Comparison of ENCODE assay signal across 10 cellular contexts in the genomic region with DNA sequence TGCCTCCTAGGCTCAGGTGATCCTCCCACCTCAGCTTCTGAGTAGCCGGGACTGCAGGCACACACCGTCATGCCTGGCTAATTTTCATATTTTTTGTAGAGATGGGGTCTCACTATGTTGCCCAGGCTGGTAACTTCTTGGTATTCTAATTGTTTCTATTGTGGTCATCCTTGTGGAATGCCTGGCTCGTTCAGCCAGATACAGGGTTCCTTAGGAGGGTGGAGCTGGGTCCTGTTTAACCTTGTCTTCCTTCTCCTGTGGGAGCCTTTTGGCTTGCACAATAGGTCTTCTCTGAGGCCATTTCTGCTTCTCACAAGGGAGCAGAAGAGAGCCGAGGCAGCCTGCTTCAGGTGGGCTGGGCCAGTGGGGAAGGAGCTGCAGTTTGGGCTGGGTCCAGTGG. TPM values are rescaled to one million over a fixed set of nuclear protein-coding genes. Genes with fewer than 3 reads are reported as not detected.
DNase-seq lines count a peak whose midpoint lies in the region; ATAC-seq and TF ChIP-seq lines count a peak whose summit lies in the region.
"Had no signal": no experiment of that assay in that cellular context is flagged by ENCODE, and none has a peak within 500 bp of the region (broad histone marks: within the 10 kb centered on the region; RNA-seq: fewer than 3 reads in every experiment).

No MANE protein-coding gene starts in this region.

- CTCF ChIA-PET in activated CD4-positive, alpha-beta T cell treated with anti-CD3 and anti-CD28 coated beads for 36 hours (lab: Charles Lee) = interaction anchor here (1.1 to 1.6 kb wide), 2 partner anchors 22 to 127 kb away, joined by 3 to 9 read pairs; no protein-coding TSS in a partner anchor

- H3K4me1 ChIP-seq in GM23338 (ENCODE audit: insufficient read depth) (peaks cover 28% of the 10 kb centered on the region), heart right ventricle (peaks cover 23 to 96% (median 60%) of the 10 kb centered on the region in 9 donors), sigmoid colon (peaks cover 0 to 76% (median 67%) of the 10 kb centered on the region in 4 donors)

- no peak overlapping the region for H3K4me2 ChIP-seq in GM23338

- POLR2A ChIA-PET in activated naive CD8-positive, alpha-beta T cell treated with anti-CD3 and anti-CD28 coated beads, Interleukin-2, amount 10 ng/mL, durations not matched to agents 7 days and 5 days (lab: Charles Lee) = interaction anchor here (1.4 to 3.1 kb wide), 2 partner anchors 35 to 37 kb away, joined by 5 to 11 read pairs; no protein-coding TSS in a partner anchor
- POLR2A ChIA-PET in activated CD4-positive, alpha-beta T cell treated with anti-CD3 and anti-CD28 coated beads for 36 hours (lab: Charles Lee) = interaction anchor here (0.5 kb wide), 1 partner anchor 443 kb away, joined by 4 read pairs; no protein-coding TSS in a partner anchor

- H3K9me3 Mint-ChIP-seq in GM23338 = no peaks in the 10 kb centered on the region
- H3K9me3 Mint-ChIP-seq in activated naive CD8-positive, alpha-beta T cell treated with anti-CD3 and anti-CD28 coated beads, Interleukin-2, amount 10 ng/mL, durations not matched to agents 7 days and 5 days = no peaks in the 10 kb centered on the region
- H3K9me3 Mint-ChIP-seq in activated CD4-positive, alpha-beta T cell treated with anti-CD3 and anti-CD28 coated beads for 36 hours (ENCODE audit: low read depth) = no peaks in the 10 kb centered on the region

- peaks cover 12% of the 10 kb centered on the region for H3K27me3 Mint-ChIP-seq in GM23338 (ENCODE audit: insufficient read depth, low read depth, poor library complexity)
- no peaks in the 10 kb centered on the region for H3K27me3 Mint-ChIP-seq in activated naive CD8-positive, alpha-beta T cell treated with anti-CD3 and anti-CD28 coated beads, Interleukin-2, amount 10 ng/mL, durations not matched to agents 7 days and 5 days
- H3K27me3 Mint-ChIP-seq in activated CD4-positive, alpha-beta T cell treated with anti-CD3 and anti-CD28 coated beads for 36 hours = no peaks in the 10 kb centered on the region

- WGBS in heart right ventricle, 2 donors = 52 to 61% methylated on average over 4 of the region's 4 CpGs
- 76 to 77% methylated on average over 4 of the region's 4 CpGs for WGBS in sigmoid colon, 2 donors

- H3K4me3 Mint-ChIP-seq in GM23338 = no peak overlapping the region; the same call in 2 of the 3 replicates
- H3K4me3 Mint-ChIP-seq in activated naive CD8-positive, alpha-beta T cell treated with anti-CD3 and anti-CD28 coated beads, Interleukin-2, amount 10 ng/mL, durations not matched to agents 7 days and 5 days = no peak overlapping the region
- H3K4me3 Mint-ChIP-seq in activated CD4-positive, alpha-beta T cell treated with anti-CD3 and anti-CD28 coated beads for 36 hours = no peak overlapping the region

- no peaks in the 10 kb centered on the region for H3K9me2 ChIP-seq in GM23338 (ENCODE audit: insufficient read depth)

- ATAC-seq in GM23338 = no peak
- no peak for ATAC-seq in activated naive CD8-positive, alpha-beta T cell treated with anti-CD3 and anti-CD28 coated beads, Interleukin-2, amount 10 ng/mL, durations not matched to agents 7 days and 5 days (ENCODE audit: low read depth)
- ATAC-seq in heart right ventricle = peak in 4 of 8 donors; percentile 11 to 32 (median 18)
- ATAC-seq in HG03175 (IDR thresholded peaks at IDR 0.05; ENCODE audit: unreplicated experiment) = no peak
- no peak for ATAC-seq in activated CD4-positive, alpha-beta T cell treated with anti-CD3 and anti-CD28 coated beads for 36 hours
- ATAC-seq in HG02610 (IDR thresholded peaks at IDR 0.05; ENCODE audit: unreplicated experiment) = no peak
- ATAC-seq: left colon had no signal

- H4K20me1 ChIP-seq in GM23338 (replicated peaks; ENCODE audit: insufficient read depth) = peaks cover 18% of the 10 kb centered on the region

- H3K27ac ChIP-seq in GM23338 (ENCODE audit: low read depth) = peak overlapping the region; percentile 74
- peak overlapping the region in 8 of 10 donors; percentile 35 to 88 (median 68) for H3K27ac ChIP-seq in heart right ventricle
- H3K27ac ChIP-seq in sigmoid colon = peak overlapping the region; percentile 79 to 98 (median 87)
- H3K27ac ChIP-seq: VCaP had no signal

- H3K27me3 ChIP-seq in GM23338 (ENCODE audit: insufficient read depth) (no peaks in the 10 kb centered on the region), heart right ventricle (no peaks in the 10 kb centered on the region), sigmoid colon (no peaks in the 10 kb centered on the region)

- H3K9me3 ChIP-seq in heart right ventricle (no peaks in the 10 kb centered on the region), sigmoid colon (no peaks in the 10 kb centered on the region)

- no peak for TF ChIP-seq POLR2A in sigmoid colon (IDR thresholded peaks at IDR 0.05)

- H3K36me3 ChIP-seq in GM23338 (ENCODE audit: insufficient read depth) (peaks cover 12% of the 10 kb centered on the region; the same call in 1 of the 2 replicates), heart right ventricle (peaks cover 0 to 100% (median 34%) of the 10 kb centered on the region in 9 donors), sigmoid colon (peaks cover 14 to 60% (median 26%) of the 10 kb centered on the region in 4 donors)

- H3K36me3 Mint-ChIP-seq in GM23338 (ENCODE audit: low read depth) = peaks cover 77% of the 10 kb centered on the region
- H3K36me3 Mint-ChIP-seq in activated naive CD8-positive, alpha-beta T cell treated with anti-CD3 and anti-CD28 coated beads, Interleukin-2, amount 10 ng/mL, durations not matched to agents 7 days and 5 days = peaks cover 14% of the 10 kb centered on the region
- peaks cover 15% of the 10 kb centered on the region for H3K36me3 Mint-ChIP-seq in activated CD4-positive, alpha-beta T cell treated with anti-CD3 and anti-CD28 coated beads for 36 hours (ENCODE audit: low read depth)

- no peak for TF ChIP-seq EP300 in sigmoid colon (IDR thresholded peaks at IDR 0.05)

- TF ChIP-seq CTCF in GM23338 (conservative IDR thresholded peaks at IDR 0.05; ENCODE audit: low read depth in 2 of 2) (no peak), heart right ventricle (IDR thresholded peaks at IDR 0.05) (no peak), sigmoid colon (IDR thresholded peaks at IDR 0.05) (no peak)

- H3K27ac Mint-ChIP-seq in GM23338 = peak overlapping the region; percentile 59; the same call in 1 of the 2 replicates
- H3K27ac Mint-ChIP-seq in activated naive CD8-positive, alpha-beta T cell treated with anti-CD3 and anti-CD28 coated beads, Interleukin-2, amount 10 ng/mL, durations not matched to agents 7 days and 5 days = peak overlapping the region; percentile 60
- H3K27ac Mint-ChIP-seq in activated CD4-positive, alpha-beta T cell treated with anti-CD3 and anti-CD28 coated beads for 36 hours = no peak overlapping the region

- peaks cover 44% of the 10 kb centered on the region for H3K4me1 Mint-ChIP-seq in GM23338
- H3K4me1 Mint-ChIP-seq in activated naive CD8-positive, alpha-beta T cell treated with anti-CD3 and anti-CD28 coated beads, Interleukin-2, amount 10 ng/mL, durations not matched to agents 7 days and 5 days = peaks cover 20% of the 10 kb centered on the region
- peaks cover 41% of the 10 kb centered on the region for H3K4me1 Mint-ChIP-seq in activated CD4-positive, alpha-beta T cell treated with anti-CD3 and anti-CD28 coated beads for 36 hours

- H2AFZ ChIP-seq in GM23338 = no peak overlapping the region

- peaks cover 51% of the 10 kb centered on the region for H3K79me2 ChIP-seq in GM23338 (replicated peaks; ENCODE audit: insufficient read depth)

- no peak overlapping the region for H3K4me3 ChIP-seq in GM23338
- H3K4me3 ChIP-seq in heart right ventricle = no peak overlapping the region
- H3K4me3 ChIP-seq in sigmoid colon = no peak overlapping the region

- 0 out of 2 replicates have a peak, but pooled peaks cover 6% of the 10 kb centered on the region for H3F3A ChIP-seq in GM23338 (replicated peaks; ENCODE audit: low read depth)

- intact Hi-C loops in heart right ventricle (cut with DNase I) (no loop called here), sigmoid colon (cut with DNase I) (no loop called here)
- intact Hi-C loops in activated CD4-positive, alpha-beta T cell treated with anti-CD3 and anti-CD28 coated beads for 36 hours (cut with DNase I, micrococcal nuclease) = no loop called here

- DNase-seq in GM23338 (ENCODE audit: low spot score) (no peak), heart right ventricle (no peak), sigmoid colon (no peak), GF-D8 (lab: John Stamatoyannopoulos, UW) (no peak)
- DNase-seq in activated naive CD8-positive, alpha-beta T cell treated with anti-CD3 and anti-CD28 coated beads, Interleukin-2, amount 10 ng/mL, durations not matched to agents 7 days and 5 days = no peak
- no peak for DNase-seq in activated CD4-positive, alpha-beta T cell treated with anti-CD3 and anti-CD28 coated beads for 36 hours

RNA-seq across cellular contexts. Expression of gene PLEKHO2, which starts 15.7 kb away (rescaled TPM):
- 27.8 and 29.4 TPM in 2 replicates for total RNA-seq in GM23338 (2014; rRNA removed; shearing (Covaris generic))
- 9.0 TPM in 2 replicates for polyA plus RNA-seq in GM23338 (2016; fragmentation: Nextera tagmentation; extraction: Ambion mirVana)
- total RNA-seq in activated naive CD8-positive, alpha-beta T cell treated with anti-CD3 and anti-CD28 coated beads, Interleukin-2, amount 10 ng/mL, durations not matched to agents 7 days and 5 days = 10 to 100 TPM; 25.4 to 25.7 TPM
- 10 to 100 TPM in 3 of 10 donors, 1 to 10 TPM in 7; 5.9 to 24.2 (median 9.7) TPM for total RNA-seq in heart right ventricle
- polyA plus RNA-seq in heart right ventricle = 10 to 100 TPM in 1 of 2 donors, 1 to 10 TPM in 1; 7.2 to 10.2 TPM
- 10 to 100 TPM; 20.1 to 43.4 (median 23.0) TPM for total RNA-seq in sigmoid colon
- 10 to 100 TPM; 11.4 to 17.9 (median 12.7) TPM for polyA plus RNA-seq in sigmoid colon
- total RNA-seq in activated CD4-positive, alpha-beta T cell treated with anti-CD3 and anti-CD28 coated beads for 36 hours = 10 to 100 TPM; 11.4 to 13.3 TPM

RNA-seq across cellular contexts. Expression of gene PIF1, which starts 32.0 kb away (rescaled TPM):
- 193 and 200 TPM in 2 replicates for total RNA-seq in GM23338 (2014; rRNA removed; shearing (Covaris generic))
- polyA plus RNA-seq in GM23338 (2016; fragmentation: Nextera tagmentation; extraction: Ambion mirVana) = 106 and 116 TPM in 2 replicates
- total RNA-seq in activated naive CD8-positive, alpha-beta T cell treated with anti-CD3 and anti-CD28 coated beads, Interleukin-2, amount 10 ng/mL, durations not matched to agents 7 days and 5 days = 10 to 100 TPM; 45.8 to 49.7 TPM
- 1 to 10 TPM in 2 of 10 donors, under 1 TPM in 8; 0.22 to 2.9 (median 0.45) TPM for total RNA-seq in heart right ventricle
- polyA plus RNA-seq in heart right ventricle = 1 to 10 TPM in 1 of 2 donors, under 1 TPM in 1; 0.38 to 1.6 TPM
- 1 to 10 TPM; 1.2 to 6.9 (median 2.5) TPM for total RNA-seq in sigmoid colon
- polyA plus RNA-seq in sigmoid colon = 10 to 100 TPM in 1 of 3 donors, 1 to 10 TPM in 1, under 1 TPM in 1; 0.69 to 12.9 (median 2.4) TPM
- 10 to 100 TPM; 30.0 to 36.3 TPM for total RNA-seq in activated CD4-positive, alpha-beta T cell treated with anti-CD3 and anti-CD28 coated beads for 36 hours

RNA-seq across cellular contexts. Expression of gene ANKDD1A, which starts 54.3 kb away (rescaled TPM):
- 8.7 and 9.3 TPM in 2 replicates for total RNA-seq in GM23338 (2014; rRNA removed; shearing (Covaris generic))
- polyA plus RNA-seq in GM23338 (2016; fragmentation: Nextera tagmentation; extraction: Ambion mirVana) = 5.8 and 6.7 TPM in 2 replicates
- 10 to 100 TPM; 10.9 to 12.6 TPM for total RNA-seq in activated naive CD8-positive, alpha-beta T cell treated with anti-CD3 and anti-CD28 coated beads, Interleukin-2, amount 10 ng/mL, durations not matched to agents 7 days and 5 days
- 1 to 10 TPM in 7 of 10 donors, under 1 TPM in 3; 0.70 to 1.9 (median 1.3) TPM for total RNA-seq in heart right ventricle
- polyA plus RNA-seq in heart right ventricle = 1 to 10 TPM; 1.1 to 1.9 TPM
- 1 to 10 TPM; 4.9 to 9.4 (median 8.0) TPM for total RNA-seq in sigmoid colon
- 1 to 10 TPM in 1 of 3 donors, under 1 TPM in 1, not detected in 1; 0.60 to 1.1 TPM for polyA plus RNA-seq in sigmoid colon
- total RNA-seq in activated CD4-positive, alpha-beta T cell treated with anti-CD3 and anti-CD28 coated beads for 36 hours = 1 to 10 TPM in 1 of 2 experiments, under 1 TPM in 1; 0.81 to 1.0 TPM
